17 cellular contexts compared by ENCODE assay signal in the genomic region with DNA sequence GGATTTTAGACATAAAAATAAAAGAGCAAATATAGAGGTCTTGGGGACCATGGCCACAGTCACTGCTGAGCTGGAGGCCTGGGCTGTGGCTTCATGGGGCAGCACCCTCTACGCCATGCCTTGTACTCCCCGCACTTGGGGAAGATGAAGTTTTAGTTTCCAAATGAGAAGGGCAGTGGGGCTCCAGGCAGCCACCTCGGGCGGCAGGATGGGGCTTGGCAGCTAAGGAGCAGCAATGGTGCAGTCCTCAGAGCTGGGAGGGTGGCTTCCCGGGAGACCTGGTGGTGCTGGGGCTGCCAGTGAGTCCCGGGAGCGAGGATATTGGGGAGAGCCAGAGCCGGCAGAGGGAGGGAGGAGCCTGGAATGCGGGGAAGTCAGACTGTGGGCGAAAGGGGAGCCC. TPM values are rescaled to one million over a fixed set of nuclear protein-coding genes. Genes with fewer than 3 reads are reported as not detected.
DNase-seq lines count a peak whose midpoint lies in the region; ATAC-seq and TF ChIP-seq lines count a peak whose summit lies in the region.
"Had no signal": no experiment of that assay in that cellular context is flagged by ENCODE, and none has a peak within 500 bp of the region (broad histone marks: within the 10 kb centered on the region; RNA-seq: fewer than 3 reads in every experiment).

No MANE protein-coding gene starts in this region.

- H3K36me3 ChIP-seq in lower lobe of right lung (peaks cover 24% of the 10 kb centered on the region), SK-N-SH (replicated peaks in 1 of 2; ENCODE audit: control insufficient read depth in 1 of 2, insufficient read depth in 2 of 2, low read length in 1 of 2) (no peaks in the 10 kb centered on the region)

- TF ChIP-seq POLR2A in GM18505 (IDR thresholded peaks at IDR 0.05; ENCODE audit: borderline replicate concordance, extremely low read depth, insufficient read depth, insufficient read length), result peak; percentile 3

- no peaks in the 10 kb centered on the region for H3K27me3 Mint-ChIP-seq in CD4-positive, alpha-beta T cell

- 52% methylated on average over 6 of the region's 10 CpGs for WGBS in SK-N-SH (ENCODE audit: low lambda C conversion rate)

- H3K9me2 ChIP-seq in SK-N-SH, result no peaks in the 10 kb centered on the region

- TF ChIP-seq EP300 in SK-N-SH (IDR thresholded peaks at IDR 0.05; ENCODE audit: borderline replicate concordance in 1 of 2, low read depth in 1 of 2, low read length in 1 of 2), result no peak

- no peak for TF ChIP-seq RAD21 in SK-N-SH (IDR thresholded peaks at IDR 0.05; ENCODE audit: low read length)

- peaks cover 50% of the 10 kb centered on the region for H3K4me1 Mint-ChIP-seq in CD4-positive, alpha-beta T cell (ENCODE audit: low read depth)

- POLR2A ChIA-PET in CD4-positive, alpha-beta T cell (lab: Charles Lee), result no interaction called here
- POLR2A ChIA-PET in SK-N-SH (lab: Yijun Ruan, JAX), result no interaction called here

- no peaks in the 10 kb centered on the region for H3K9me3 Mint-ChIP-seq in CD4-positive, alpha-beta T cell

- H3K4me1 ChIP-seq in lower lobe of right lung, result no peaks in the 10 kb centered on the region
- H3K4me1 ChIP-seq in SK-N-SH (ENCODE audit: control insufficient read depth in 1 of 2, insufficient read depth in 2 of 2, low read depth in 1 of 2, low read length in 1 of 2), result no peaks in the 10 kb centered on the region
- H3K4me1 ChIP-seq: ascending aorta had no signal

- no peaks in the 10 kb centered on the region for H4K20me1 ChIP-seq in SK-N-SH (ENCODE audit: insufficient read depth)

- CTCF ChIA-PET in CD4-positive, alpha-beta T cell (lab: Charles Lee), result no interaction called here
- CTCF ChIA-PET in SK-N-SH (lab: Yijun Ruan, JAX), result no interaction called here

- H3K9me3 ChIP-seq in CD4-positive, alpha-beta T cell (ENCODE audit: control insufficient read depth, low read length), result no peaks in the 10 kb centered on the region
- H3K9me3 ChIP-seq in lower lobe of right lung (no peaks in the 10 kb centered on the region), SK-N-SH (no peaks in the 10 kb centered on the region)
- H3K9me3 ChIP-seq: ascending aorta had no signal

- peaks cover 52% of the 10 kb centered on the region for H3K36me3 Mint-ChIP-seq in CD4-positive, alpha-beta T cell (ENCODE audit: low read depth)

- no peaks in the 10 kb centered on the region for H3F3A ChIP-seq in SK-N-SH (replicated peaks; ENCODE audit: insufficient read depth)

- intact Hi-C loops in CD4-positive, alpha-beta T cell (cut with DNase I, micrococcal nuclease), result no loop called here
- intact Hi-C loops in lower lobe of right lung (cut with DNase I), result no loop called here

- H2AFZ ChIP-seq in SK-N-SH (ENCODE audit: low read depth), result no peak overlapping the region

- H3K27me3 ChIP-seq in CD4-positive, alpha-beta T cell (ENCODE audit: control insufficient read depth, insufficient read depth, low read length), result no peaks in the 10 kb centered on the region
- H3K27me3 ChIP-seq in lower lobe of right lung (ENCODE audit: low read depth), result no peaks in the 10 kb centered on the region
- H3K27me3 ChIP-seq in SK-N-SH (ENCODE audit: insufficient read depth), result peaks cover 9% of the 10 kb centered on the region; the same call in 1 of the 2 replicates
- H3K27me3 ChIP-seq: ascending aorta had no signal

- no peak for TF ChIP-seq CTCF in CD4-positive, alpha-beta T cell (IDR thresholded peaks at IDR 0.05)
- TF ChIP-seq CTCF in lower lobe of right lung (IDR thresholded peaks at IDR 0.05), result no peak
- TF ChIP-seq CTCF in SK-N-SH (IDR thresholded peaks at IDR 0.05), result no peak

- H3K27ac Mint-ChIP-seq in CD4-positive, alpha-beta T cell, result peak overlapping the region; percentile 93

- H3K4me3 ChIP-seq in lower lobe of right lung (peak overlapping the region; percentile 11), SK-N-SH (ENCODE audit: low read depth in 2 of 2, low read length in 1 of 2) (no peak overlapping the region)
- H3K4me3 ChIP-seq: ascending aorta had no signal

- ATAC-seq in CD4-positive, alpha-beta T cell (ENCODE audit: poor library complexity), result no peak
- no peak for ATAC-seq in GM18505 (IDR thresholded peaks at IDR 0.05; ENCODE audit: unreplicated experiment)
- no peak for ATAC-seq in lower lobe of right lung
- ATAC-seq in GM21360 (IDR thresholded peaks at IDR 0.05; ENCODE audit: unreplicated experiment), result no peak

- H3K4me2 ChIP-seq in SK-N-SH, result no peak overlapping the region

- H3K79me2 ChIP-seq in SK-N-SH (ENCODE audit: insufficient read depth), result no peaks in the 10 kb centered on the region

- H3K9ac ChIP-seq in SK-N-SH, result no peak overlapping the region

- no peak overlapping the region for H3K27ac ChIP-seq in CD4-positive, alpha-beta T cell (ENCODE audit: low read depth, low read length)
- no peak overlapping the region for H3K27ac ChIP-seq in lower lobe of right lung
- no peak overlapping the region for H3K27ac ChIP-seq in SK-N-SH (ENCODE audit: low read depth in 2 of 2, low read length in 1 of 2)
- H3K27ac ChIP-seq: ascending aorta had no signal

- DNase-seq in CD4-positive, alpha-beta T cell, result no peak
- DNase-seq in activated T-cell treated with anti-CD3 and anti-CD28 coated beads, Interleukin-2, amount 50 U/mL, for 48 hours, result peak; percentile 54 to 58
- DNase-seq in lower lobe of right lung, result no peak
- DNase-seq in NCI-H748 (lab: John Stamatoyannopoulos, UW; ENCODE audit: unreplicated experiment), result no peak
- no peak for DNase-seq in globus pallidus (ENCODE audit: low spot score)
- DNase-seq in SK-N-SH, result no peak
- DNase-seq: AML-193, cortex of kidney, mesendoderm, NCI-H1694 treated with DMSO at 0.1 percent for 48 hours, retina had no signal

- H3K4me3 Mint-ChIP-seq in CD4-positive, alpha-beta T cell, result peak overlapping the region; percentile 74

TF ChIP-seq in SK-N-SH, 30 proteins besides CTCF, POLR2A, EP300 and RAD21 (continues in another document):
- TF ChIP-seq NFIC (IDR thresholded peaks at IDR 0.05; ENCODE audit: borderline replicate concordance), result no peak
- TF ChIP-seq FOXJ3 (CRISPR knock-in tag; IDR thresholded peaks at IDR 0.05), result no peak
- TF ChIP-seq TCF12 (IDR thresholded peaks at IDR 0.05), result no peak
- TF ChIP-seq FOSL2 (IDR thresholded peaks at IDR 0.05; ENCODE audit: borderline replicate concordance, low read depth), result no peak
- TF ChIP-seq FOXM1 (IDR thresholded peaks at IDR 0.05; ENCODE audit: low read depth), result no peak
- TF ChIP-seq MXI1 (IDR thresholded peaks at IDR 0.05; ENCODE audit: low read depth, low read length), result no peak
- TF ChIP-seq POLR2AphosphoS5 (IDR thresholded peaks at IDR 0.05; ENCODE audit: low read depth, low read length), result no peak
- no peak for TF ChIP-seq EZH2phosphoT487 (IDR thresholded peaks at IDR 0.05; ENCODE audit: borderline replicate concordance, low read depth)
- no peak for TF ChIP-seq GATA2 (CRISPR knock-in tag; IDR thresholded peaks at IDR 0.05)
- TF ChIP-seq JUND (IDR thresholded peaks at IDR 0.05), result no peak
- no peak for TF ChIP-seq YY1 (IDR thresholded peaks at IDR 0.05; ENCODE audit: low read depth)
- no peak for TF ChIP-seq TAF1 (IDR thresholded peaks at IDR 0.05; ENCODE audit: borderline replicate concordance, low read depth, low read length)
- TF ChIP-seq, protein P1, sequence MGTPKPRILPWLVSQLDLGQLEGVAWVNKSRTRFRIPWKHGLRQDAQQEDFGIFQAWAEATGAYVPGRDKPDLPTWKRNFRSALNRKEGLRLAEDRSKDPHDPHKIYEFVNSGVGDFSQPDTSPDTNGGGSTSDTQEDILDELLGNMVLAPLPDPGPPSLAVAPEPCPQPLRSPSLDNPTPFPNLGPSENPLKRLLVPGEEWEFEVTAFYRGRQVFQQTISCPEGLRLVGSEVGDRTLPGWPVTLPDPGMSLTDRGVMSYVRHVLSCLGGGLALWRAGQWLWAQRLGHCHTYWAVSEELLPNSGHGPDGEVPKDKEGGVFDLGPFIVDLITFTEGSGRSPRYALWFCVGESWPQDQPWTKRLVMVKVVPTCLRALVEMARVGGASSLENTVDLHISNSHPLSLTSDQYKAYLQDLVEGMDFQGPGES (IDR thresholded peaks at IDR 0.05; ENCODE audit: low read depth, low read length), result no peak
- no peak for TF ChIP-seq CHD2 (IDR thresholded peaks at IDR 0.05; ENCODE audit: low read length, partially characterized antibody)
- no peak for TF ChIP-seq SIN3A (IDR thresholded peaks at IDR 0.05; ENCODE audit: borderline replicate concordance, low read depth, low read length)
- TF ChIP-seq RCOR1 (IDR thresholded peaks at IDR 0.05; ENCODE audit: low read length), result no peak
- TF ChIP-seq, protein P2, sequence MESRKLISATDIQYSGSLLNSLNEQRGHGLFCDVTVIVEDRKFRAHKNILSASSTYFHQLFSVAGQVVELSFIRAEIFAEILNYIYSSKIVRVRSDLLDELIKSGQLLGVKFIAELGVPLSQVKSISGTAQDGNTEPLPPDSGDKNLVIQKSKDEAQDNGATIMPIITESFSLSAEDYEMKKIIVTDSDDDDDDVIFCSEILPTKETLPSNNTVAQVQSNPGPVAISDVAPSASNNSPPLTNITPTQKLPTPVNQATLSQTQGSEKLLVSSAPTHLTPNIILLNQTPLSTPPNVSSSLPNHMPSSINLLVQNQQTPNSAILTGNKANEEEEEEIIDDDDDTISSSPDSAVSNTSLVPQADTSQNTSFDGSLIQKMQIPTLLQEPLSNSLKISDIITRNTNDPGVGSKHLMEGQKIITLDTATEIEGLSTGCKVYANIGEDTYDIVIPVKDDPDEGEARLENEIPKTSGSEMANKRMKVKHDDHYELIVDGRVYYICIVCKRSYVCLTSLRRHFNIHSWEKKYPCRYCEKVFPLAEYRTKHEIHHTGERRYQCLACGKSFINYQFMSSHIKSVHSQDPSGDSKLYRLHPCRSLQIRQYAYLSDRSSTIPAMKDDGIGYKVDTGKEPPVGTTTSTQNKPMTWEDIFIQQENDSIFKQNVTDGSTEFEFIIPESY (IDR thresholded peaks at IDR 0.05; ENCODE audit: borderline replicate concordance, low read depth), result no peak

RNA-seq across cellular contexts. Expression of gene CXCR3, which starts 2.4 kb away (rescaled TPM):
- 10 to 100 TPM; 19.5 to 22.0 TPM for total RNA-seq in CD4-positive, alpha-beta T cell
- total RNA-seq in lower lobe of right lung, result 1.9 TPM
- polyA plus RNA-seq in SK-N-SH (2012; rRNA removed), result not detected in 2 replicates
- not detected in 2 replicates for polyA plus RNA-seq in SK-N-SH (2012; cell fraction: cytosol; rRNA removed)
- not detected in 2 replicates for polyA plus RNA-seq in SK-N-SH (2012; cell fraction: nucleus; rRNA removed)
- total RNA-seq: ascending aorta, epithelial cell of proximal tubule, H4, NCI-H460 had no signal

RNA-seq across cellular contexts. Expression of gene GCNA, which starts 37.7 kb away (rescaled TPM):
- 1 to 10 TPM; 1.7 to 2.3 TPM for total RNA-seq in CD4-positive, alpha-beta T cell
- total RNA-seq in lower lobe of right lung, result 2.1 TPM
- 1.8 and 2.5 TPM in 2 replicates for polyA plus RNA-seq in SK-N-SH (2012; rRNA removed)
- polyA plus RNA-seq in SK-N-SH (2012; cell fraction: cytosol; rRNA removed), result 0.84 and 0.88 TPM in 2 replicates
- polyA plus RNA-seq in SK-N-SH (2012; cell fraction: nucleus; rRNA removed), result 5.9 and 10.2 TPM in 2 replicates

Comparison
In these comparisons a context has a peak if more than half of its experiments do, and no peak if none do; other contexts are left out.
1. DNase-seq: peak in activated T-cell treated with anti-CD3 and anti-CD28 coated beads, Interleukin-2, amount 50 U/mL, for 48 hours (2 of 2); none in CD4-positive, alpha-beta T cell (0 of 10), lower lobe of right lung (single experiment), NCI-H748 (single experiment), globus pallidus (single experiment) and SK-N-SH (single experiment).